Comparison of ENCODE assay signal across 17 cellular contexts in genomic region chr12:105882404-105882803, GRCh38.
DNase-seq lines count a peak whose midpoint lies in the region; ATAC-seq, FAIRE-seq and TF ChIP-seq lines count a peak whose summit lies in the region.
"Had no signal": no experiment of that assay in that cellular context is flagged by ENCODE, and none has a peak within 500 bp of the region (broad histone marks: within the 10 kb centered on the region; RNA-seq: fewer than 3 reads in every experiment).

No MANE protein-coding gene starts in this region.

- intact Hi-C loops in heart left ventricle (cut with DNase I) = no loop called here

- TF ChIP-seq POLR2A in heart left ventricle (IDR thresholded peaks at IDR 0.05) = no peak
- TF ChIP-seq POLR2A in GM12892 (IDR thresholded peaks at IDR 0.05; ENCODE audit: low read depth, low read length) = no peak
- no peak for TF ChIP-seq POLR2A in H54 (IDR thresholded peaks at IDR 0.05; ENCODE audit: low read depth, low read length)

- no peak for FAIRE-seq in GM12892 (lab: Jason Lieb, UNC)
- no peak for FAIRE-seq in H54 (lab: Jason Lieb, UNC)
- FAIRE-seq: GM18507, H1, HTR-8/SVneo, kidney had no signal

- no peak for TF ChIP-seq CTCF in heart left ventricle (IDR thresholded peaks at IDR 0.05)

- no peaks in the 10 kb centered on the region for H3K36me3 ChIP-seq in heart left ventricle
- H3K36me3 ChIP-seq: sigmoid colon had no signal

- no peaks in the 10 kb centered on the region for H3K9me3 ChIP-seq in heart left ventricle
- H3K9me3 ChIP-seq: sigmoid colon had no signal

- peak in 3 of 4 donors; percentile 59 to 77 (median 76) for ATAC-seq in heart left ventricle
- ATAC-seq in HG03039 (IDR thresholded peaks at IDR 0.05; ENCODE audit: unreplicated experiment) = no peak
- ATAC-seq: naive thymus-derived CD4-positive, alpha-beta T cell; stimulated activated naive CD8-positive, alpha-beta T cell treated with anti-CD3 and anti-CD28 coated beads, Interleukin-15, Interleukin-2, amounts not matched to agents 100 U/mL and 50 U/mL, for 24 hours had no signal

- no peak overlapping the region for H3K27ac ChIP-seq in heart left ventricle
- H3K27ac ChIP-seq: sigmoid colon, VCaP had no signal

- peaks cover 0 to 5% (median 0%) of the 10 kb centered on the region in 12 donors for H3K4me1 ChIP-seq in heart left ventricle
- H3K4me1 ChIP-seq: sigmoid colon had no signal

- no peaks in the 10 kb centered on the region for H3K27me3 ChIP-seq in heart left ventricle
- H3K27me3 ChIP-seq: sigmoid colon had no signal

- peak; percentile 76 for DNase-seq in GM04504 (ENCODE audit: low read depth)
- DNase-seq in astrocyte of the hippocampus (ENCODE audit: low read depth, low spot score) = peak; percentile 68
- DNase-seq in heart left ventricle = peak in 3 of 5 donors; percentile 9 to 35 (median 28)
- peak; percentile 81 for DNase-seq in putamen (ENCODE audit: low spot score)
- no peak for DNase-seq in GM12892 (ENCODE audit: insufficient read length)
- no peak for DNase-seq in COLO668 (lab: John Stamatoyannopoulos, UW; ENCODE audit: unreplicated experiment)
- no peak for DNase-seq in H54 (ENCODE audit: insufficient read length, low spot score)
- DNase-seq: cortex of kidney; kidney; naive thymus-derived CD4-positive, alpha-beta T cell; sigmoid colon; stimulated activated naive CD8-positive, alpha-beta T cell treated with anti-CD3 and anti-CD28 coated beads, Interleukin-15, Interleukin-2, amounts not matched to agents 100 U/mL and 50 U/mL, for 24 hours had no signal

- H3K4me3 ChIP-seq in heart left ventricle = no peak overlapping the region
- H3K4me3 ChIP-seq: sigmoid colon had no signal

- 49 to 82% (median 65%) methylated on average over 1 of the region's 1 CpG for WGBS in heart left ventricle, 4 donors

Comparison
In these comparisons a context has a peak if more than half of its experiments do, and no peak if none do; other contexts are left out.
1. DNase-seq: peak in GM04504 (single experiment), astrocyte of the hippocampus (single experiment), heart left ventricle (3 of 5) and putamen (single experiment); none in GM12892 (single experiment), COLO668 (single experiment) and H54 (single experiment).